ENCODE assay signal across 1 cellular context in the genomic region with DNA sequence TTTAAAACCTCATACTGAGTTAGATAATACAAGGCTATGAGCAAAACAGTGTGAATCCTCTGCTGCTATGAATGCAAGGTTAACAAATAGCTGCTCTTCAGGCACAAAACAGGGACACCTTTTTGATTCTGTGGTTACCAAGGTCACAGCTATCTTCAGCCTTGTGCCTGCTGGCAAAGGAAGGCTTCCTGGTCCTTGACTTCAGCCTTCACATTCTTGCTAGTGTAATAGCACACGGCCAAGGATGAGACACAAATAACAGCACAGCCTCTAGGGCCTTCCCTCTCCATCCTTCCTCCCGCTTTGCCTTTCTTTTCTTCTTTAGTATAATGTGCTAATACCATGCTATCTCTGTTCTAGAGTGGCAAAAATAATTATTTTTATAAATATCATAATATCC.
TF ChIP-seq lines count a peak whose summit lies in the region.

No MANE protein-coding gene starts in this region.

TF ChIP-seq in IMR-90, 13 proteins besides CTCF, POLR2A, EP300 and RAD21:
- TF ChIP-seq FOS (IDR thresholded peaks at IDR 0.05; ENCODE audit: low read depth, low read length) (no peak), MAFK (IDR thresholded peaks at IDR 0.05; ENCODE audit: low read depth, low read length) (no peak), BHLHE40 (IDR thresholded peaks at IDR 0.05; ENCODE audit: low read depth, low read length) (no peak), CEBPB (IDR thresholded peaks at IDR 0.05; ENCODE audit: low read depth, low read length) (no peak), RCOR1 (IDR thresholded peaks at IDR 0.05; ENCODE audit: insufficient replicate concordance, low read length) (no peak), CHD1 (IDR thresholded peaks at IDR 0.05; ENCODE audit: low read depth, low read length) (no peak), MXI1 (IDR thresholded peaks at IDR 0.05; ENCODE audit: borderline replicate concordance, low read depth, low read length) (no peak), RFX5 (IDR thresholded peaks at IDR 0.05; ENCODE audit: low read depth, low read length) (no peak), NFE2L2 (IDR thresholded peaks at IDR 0.05; ENCODE audit: low read depth, low read length) (no peak)
- TF ChIP-seq, protein P1, sequence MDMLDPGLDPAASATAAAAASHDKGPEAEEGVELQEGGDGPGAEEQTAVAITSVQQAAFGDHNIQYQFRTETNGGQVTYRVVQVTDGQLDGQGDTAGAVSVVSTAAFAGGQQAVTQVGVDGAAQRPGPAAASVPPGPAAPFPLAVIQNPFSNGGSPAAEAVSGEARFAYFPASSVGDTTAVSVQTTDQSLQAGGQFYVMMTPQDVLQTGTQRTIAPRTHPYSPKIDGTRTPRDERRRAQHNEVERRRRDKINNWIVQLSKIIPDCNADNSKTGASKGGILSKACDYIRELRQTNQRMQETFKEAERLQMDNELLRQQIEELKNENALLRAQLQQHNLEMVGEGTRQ (IDR thresholded peaks at IDR 0.05; ENCODE audit: low read depth, low read length), result no peak
- TF ChIP-seq, protein P2, sequence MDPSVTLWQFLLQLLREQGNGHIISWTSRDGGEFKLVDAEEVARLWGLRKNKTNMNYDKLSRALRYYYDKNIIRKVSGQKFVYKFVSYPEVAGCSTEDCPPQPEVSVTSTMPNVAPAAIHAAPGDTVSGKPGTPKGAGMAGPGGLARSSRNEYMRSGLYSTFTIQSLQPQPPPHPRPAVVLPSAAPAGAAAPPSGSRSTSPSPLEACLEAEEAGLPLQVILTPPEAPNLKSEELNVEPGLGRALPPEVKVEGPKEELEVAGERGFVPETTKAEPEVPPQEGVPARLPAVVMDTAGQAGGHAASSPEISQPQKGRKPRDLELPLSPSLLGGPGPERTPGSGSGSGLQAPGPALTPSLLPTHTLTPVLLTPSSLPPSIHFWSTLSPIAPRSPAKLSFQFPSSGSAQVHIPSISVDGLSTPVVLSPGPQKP (IDR thresholded peaks at IDR 0.05; ENCODE audit: borderline replicate concordance, low read depth, low read length), result no peak
